Comparison of ENCODE assay signal across 1 cellular context in genomic region chr10:72297281-72297967, GRCh38.
A peak's percentile ranks its signal among the peaks of the same experiment; 100 is the strongest.
TF ChIP-seq lines count a peak whose summit lies in the region.

No MANE protein-coding gene starts in this region.

TF ChIP-seq in GM12878, 131 proteins besides CTCF, POLR2A, EP300 and RAD21 (continued from another document and continues in another):
- TF ChIP-seq, protein P1, sequence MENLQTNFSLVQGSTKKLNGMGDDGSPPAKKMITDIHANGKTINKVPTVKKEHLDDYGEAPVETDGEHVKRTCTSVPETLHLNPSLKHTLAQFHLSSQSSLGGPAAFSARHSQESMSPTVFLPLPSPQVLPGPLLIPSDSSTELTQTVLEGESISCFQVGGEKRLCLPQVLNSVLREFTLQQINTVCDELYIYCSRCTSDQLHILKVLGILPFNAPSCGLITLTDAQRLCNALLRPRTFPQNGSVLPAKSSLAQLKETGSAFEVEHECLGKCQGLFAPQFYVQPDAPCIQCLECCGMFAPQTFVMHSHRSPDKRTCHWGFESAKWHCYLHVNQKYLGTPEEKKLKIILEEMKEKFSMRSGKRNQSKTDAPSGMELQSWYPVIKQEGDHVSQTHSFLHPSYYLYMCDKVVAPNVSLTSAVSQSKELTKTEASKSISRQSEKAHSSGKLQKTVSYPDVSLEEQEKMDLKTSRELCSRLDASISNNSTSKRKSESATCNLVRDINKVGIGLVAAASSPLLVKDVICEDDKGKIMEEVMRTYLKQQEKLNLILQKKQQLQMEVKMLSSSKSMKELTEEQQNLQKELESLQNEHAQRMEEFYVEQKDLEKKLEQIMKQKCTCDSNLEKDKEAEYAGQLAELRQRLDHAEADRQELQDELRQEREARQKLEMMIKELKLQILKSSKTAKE (IDR thresholded peaks at IDR 0.05; ENCODE audit: low read depth, poor library complexity, severe bottlenecking) = peak; percentile 97
- no peak; the same call in 1 of the 2 replicates for TF ChIP-seq FOXK2 (IDR thresholded peaks at IDR 0.05)
- TF ChIP-seq, protein P2, sequence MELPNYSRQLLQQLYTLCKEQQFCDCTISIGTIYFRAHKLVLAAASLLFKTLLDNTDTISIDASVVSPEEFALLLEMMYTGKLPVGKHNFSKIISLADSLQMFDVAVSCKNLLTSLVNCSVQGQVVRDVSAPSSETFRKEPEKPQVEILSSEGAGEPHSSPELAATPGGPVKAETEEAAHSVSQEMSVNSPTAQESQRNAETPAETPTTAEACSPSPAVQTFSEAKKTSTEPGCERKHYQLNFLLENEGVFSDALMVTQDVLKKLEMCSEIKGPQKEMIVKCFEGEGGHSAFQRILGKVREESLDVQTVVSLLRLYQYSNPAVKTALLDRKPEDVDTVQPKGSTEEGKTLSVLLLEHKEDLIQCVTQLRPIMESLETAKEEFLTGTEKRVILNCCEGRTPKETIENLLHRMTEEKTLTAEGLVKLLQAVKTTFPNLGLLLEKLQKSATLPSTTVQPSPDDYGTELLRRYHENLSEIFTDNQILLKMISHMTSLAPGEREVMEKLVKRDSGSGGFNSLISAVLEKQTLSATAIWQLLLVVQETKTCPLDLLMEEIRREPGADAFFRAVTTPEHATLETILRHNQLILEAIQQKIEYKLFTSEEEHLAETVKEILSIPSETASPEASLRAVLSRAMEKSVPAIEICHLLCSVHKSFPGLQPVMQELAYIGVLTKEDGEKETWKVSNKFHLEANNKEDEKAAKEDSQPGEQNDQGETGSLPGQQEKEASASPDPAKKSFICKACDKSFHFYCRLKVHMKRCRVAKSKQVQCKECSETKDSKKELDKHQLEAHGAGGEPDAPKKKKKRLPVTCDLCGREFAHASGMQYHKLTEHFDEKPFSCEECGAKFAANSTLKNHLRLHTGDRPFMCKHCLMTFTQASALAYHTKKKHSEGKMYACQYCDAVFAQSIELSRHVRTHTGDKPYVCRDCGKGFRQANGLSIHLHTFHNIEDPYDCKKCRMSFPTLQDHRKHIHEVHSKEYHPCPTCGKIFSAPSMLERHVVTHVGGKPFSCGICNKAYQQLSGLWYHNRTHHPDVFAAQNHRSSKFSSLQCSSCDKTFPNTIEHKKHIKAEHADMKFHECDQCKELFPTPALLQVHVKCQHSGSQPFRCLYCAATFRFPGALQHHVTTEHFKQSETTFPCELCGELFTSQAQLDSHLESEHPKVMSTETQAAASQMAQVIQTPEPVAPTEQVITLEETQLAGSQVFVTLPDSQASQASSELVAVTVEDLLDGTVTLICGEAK (IDR thresholded peaks at IDR 0.05; ENCODE audit: borderline replicate concordance) = peak; percentile 65; the same call in 1 of the 2 replicates
- TF ChIP-seq TAF1 (IDR thresholded peaks at IDR 0.05; ENCODE audit: borderline replicate concordance, low read depth, low read length) = peak; percentile 48; the same call in 1 of the 2 replicates
- peak; percentile 96 for TF ChIP-seq TCF12 (IDR thresholded peaks at IDR 0.05; ENCODE audit: low read depth, low read length)
- TF ChIP-seq HCFC1 (IDR thresholded peaks at IDR 0.05; ENCODE audit: low read length) = peak; percentile 9; the same call in 1 of the 2 replicates
- peak; percentile 79; the same call in 1 of the 2 replicates for TF ChIP-seq CHD1 (IDR thresholded peaks at IDR 0.05; ENCODE audit: low read depth, low read length)
- TF ChIP-seq CBX5 (IDR thresholded peaks at IDR 0.05; ENCODE audit: low read depth) = peak; percentile 95; the same call in 1 of the 2 replicates
- peak; percentile 62 to 100; a peak in 3 of 4 replicates for TF ChIP-seq ETV6 (conservative IDR thresholded peaks at IDR 0.05 in 1 of 2, IDR thresholded peaks at IDR 0.05 in 1 of 2; ENCODE audit: borderline replicate concordance in 1 of 2, low read depth in 1 of 2)
- peak; percentile 98 for TF ChIP-seq CREM (IDR thresholded peaks at IDR 0.05; ENCODE audit: low read depth)
- no peak for TF ChIP-seq RBBP5 (conservative IDR thresholded peaks at IDR 0.05)
- no peak for TF ChIP-seq USF2 (IDR thresholded peaks at IDR 0.05; ENCODE audit: borderline replicate concordance, low read depth, low read length)
- TF ChIP-seq, protein P3, sequence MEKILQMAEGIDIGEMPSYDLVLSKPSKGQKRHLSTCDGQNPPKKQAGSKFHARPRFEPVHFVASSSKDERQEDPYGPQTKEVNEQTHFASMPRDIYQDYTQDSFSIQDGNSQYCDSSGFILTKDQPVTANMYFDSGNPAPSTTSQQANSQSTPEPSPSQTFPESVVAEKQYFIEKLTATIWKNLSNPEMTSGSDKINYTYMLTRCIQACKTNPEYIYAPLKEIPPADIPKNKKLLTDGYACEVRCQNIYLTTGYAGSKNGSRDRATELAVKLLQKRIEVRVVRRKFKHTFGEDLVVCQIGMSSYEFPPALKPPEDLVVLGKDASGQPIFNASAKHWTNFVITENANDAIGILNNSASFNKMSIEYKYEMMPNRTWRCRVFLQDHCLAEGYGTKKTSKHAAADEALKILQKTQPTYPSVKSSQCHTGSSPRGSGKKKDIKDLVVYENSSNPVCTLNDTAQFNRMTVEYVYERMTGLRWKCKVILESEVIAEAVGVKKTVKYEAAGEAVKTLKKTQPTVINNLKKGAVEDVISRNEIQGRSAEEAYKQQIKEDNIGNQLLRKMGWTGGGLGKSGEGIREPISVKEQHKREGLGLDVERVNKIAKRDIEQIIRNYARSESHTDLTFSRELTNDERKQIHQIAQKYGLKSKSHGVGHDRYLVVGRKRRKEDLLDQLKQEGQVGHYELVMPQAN (conservative IDR thresholded peaks at IDR 0.05) = peak; percentile 69
- TF ChIP-seq PAX5 (IDR thresholded peaks at IDR 0.05; ENCODE audit: borderline replicate concordance, low read depth, low read length) = peak; percentile 98
- no peak for TF ChIP-seq ZNF384 (IDR thresholded peaks at IDR 0.05; ENCODE audit: borderline replicate concordance, low read depth, low read length)
- TF ChIP-seq LARP7 (IDR thresholded peaks at IDR 0.05) = peak; percentile 18
- peak; percentile 99 for TF ChIP-seq NBN (IDR thresholded peaks at IDR 0.05)
- peak; percentile 88 for TF ChIP-seq BMI1 (IDR thresholded peaks at IDR 0.05; ENCODE audit: borderline replicate concordance)
- TF ChIP-seq TARDBP (IDR thresholded peaks at IDR 0.05; ENCODE audit: borderline replicate concordance) = 0 out of 2 replicates have a peak, but pooled peaks have one; percentile 36
- peak; percentile 87 for TF ChIP-seq IRF4 (IDR thresholded peaks at IDR 0.05; ENCODE audit: low read depth, low read length)
- TF ChIP-seq ZNF687 (IDR thresholded peaks at IDR 0.05) = peak; percentile 95
- peak; percentile 98 for TF ChIP-seq TCF7 (IDR thresholded peaks at IDR 0.05; ENCODE audit: borderline replicate concordance)
- TF ChIP-seq, protein P4, sequence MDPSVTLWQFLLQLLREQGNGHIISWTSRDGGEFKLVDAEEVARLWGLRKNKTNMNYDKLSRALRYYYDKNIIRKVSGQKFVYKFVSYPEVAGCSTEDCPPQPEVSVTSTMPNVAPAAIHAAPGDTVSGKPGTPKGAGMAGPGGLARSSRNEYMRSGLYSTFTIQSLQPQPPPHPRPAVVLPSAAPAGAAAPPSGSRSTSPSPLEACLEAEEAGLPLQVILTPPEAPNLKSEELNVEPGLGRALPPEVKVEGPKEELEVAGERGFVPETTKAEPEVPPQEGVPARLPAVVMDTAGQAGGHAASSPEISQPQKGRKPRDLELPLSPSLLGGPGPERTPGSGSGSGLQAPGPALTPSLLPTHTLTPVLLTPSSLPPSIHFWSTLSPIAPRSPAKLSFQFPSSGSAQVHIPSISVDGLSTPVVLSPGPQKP (IDR thresholded peaks at IDR 0.05; ENCODE audit: low read depth, low read length) = peak; percentile 87
- peak; percentile 97 for TF ChIP-seq ATF7 (IDR thresholded peaks at IDR 0.05; ENCODE audit: low read depth)
- TF ChIP-seq BCL11A (IDR thresholded peaks at IDR 0.05; ENCODE audit: low read depth, low read length) = peak; percentile 97
- peak; percentile 90 for TF ChIP-seq SMAD5 (IDR thresholded peaks at IDR 0.05; ENCODE audit: low read depth)
- TF ChIP-seq BACH1 (IDR thresholded peaks at IDR 0.05; ENCODE audit: borderline replicate concordance) = peak; percentile 95
- peak; percentile 100 for TF ChIP-seq IKZF1 (conservative IDR thresholded peaks at IDR 0.05)
- 0 out of 2 replicates have a peak, but pooled peaks have one; percentile 26 for TF ChIP-seq ZSCAN29 (IDR thresholded peaks at IDR 0.05)
- no peak for TF ChIP-seq REST (IDR thresholded peaks at IDR 0.05; ENCODE audit: low read depth, low read length)
- peak; percentile 89 for TF ChIP-seq ZNF217 (IDR thresholded peaks at IDR 0.05)
- no peak for TF ChIP-seq HDGF (IDR thresholded peaks at IDR 0.05)
- no peak for TF ChIP-seq KDM1A (IDR thresholded peaks at IDR 0.05; ENCODE audit: borderline replicate concordance)
- TF ChIP-seq, protein P5, sequence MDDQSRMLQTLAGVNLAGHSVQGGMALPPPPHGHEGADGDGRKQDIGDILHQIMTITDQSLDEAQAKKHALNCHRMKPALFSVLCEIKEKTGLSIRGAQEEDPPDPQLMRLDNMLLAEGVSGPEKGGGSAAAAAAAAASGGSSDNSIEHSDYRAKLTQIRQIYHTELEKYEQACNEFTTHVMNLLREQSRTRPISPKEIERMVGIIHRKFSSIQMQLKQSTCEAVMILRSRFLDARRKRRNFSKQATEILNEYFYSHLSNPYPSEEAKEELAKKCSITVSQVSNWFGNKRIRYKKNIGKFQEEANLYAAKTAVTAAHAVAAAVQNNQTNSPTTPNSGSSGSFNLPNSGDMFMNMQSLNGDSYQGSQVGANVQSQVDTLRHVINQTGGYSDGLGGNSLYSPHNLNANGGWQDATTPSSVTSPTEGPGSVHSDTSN (IDR thresholded peaks at IDR 0.05; ENCODE audit: insufficient replicate concordance, low read depth, low read length) = peak; percentile 61
- TF ChIP-seq, protein P6, sequence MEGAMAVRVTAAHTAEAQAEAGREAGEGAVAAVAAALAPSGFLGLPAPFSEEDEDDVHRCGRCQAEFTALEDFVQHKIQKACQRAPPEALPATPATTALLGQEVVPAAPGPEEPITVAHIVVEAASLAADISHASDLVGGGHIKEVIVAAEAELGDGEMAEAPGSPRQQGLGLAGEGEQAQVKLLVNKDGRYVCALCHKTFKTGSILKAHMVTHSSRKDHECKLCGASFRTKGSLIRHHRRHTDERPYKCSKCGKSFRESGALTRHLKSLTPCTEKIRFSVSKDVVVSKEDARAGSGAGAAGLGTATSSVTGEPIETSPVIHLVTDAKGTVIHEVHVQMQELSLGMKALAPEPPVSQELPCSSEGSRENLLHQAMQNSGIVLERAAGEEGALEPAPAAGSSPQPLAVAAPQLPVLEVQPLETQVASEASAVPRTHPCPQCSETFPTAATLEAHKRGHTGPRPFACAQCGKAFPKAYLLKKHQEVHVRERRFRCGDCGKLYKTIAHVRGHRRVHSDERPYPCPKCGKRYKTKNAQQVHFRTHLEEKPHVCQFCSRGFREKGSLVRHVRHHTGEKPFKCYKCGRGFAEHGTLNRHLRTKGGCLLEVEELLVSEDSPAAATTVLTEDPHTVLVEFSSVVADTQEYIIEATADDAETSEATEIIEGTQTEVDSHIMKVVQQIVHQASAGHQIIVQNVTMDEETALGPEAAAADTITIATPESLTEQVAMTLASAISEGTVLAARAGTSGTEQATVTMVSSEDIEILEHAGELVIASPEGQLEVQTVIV (IDR thresholded peaks at IDR 0.05; ENCODE audit: borderline replicate concordance, partially characterized antibody) = peak; percentile 43
- no peak for TF ChIP-seq ZZZ3 (IDR thresholded peaks at IDR 0.05; ENCODE audit: control insufficient read depth, insufficient read length, low read depth)
